14 cellular contexts compared by ENCODE assay signal in genomic region chr12:97681612-97682504, GRCh38.
DNase-seq lines count a peak whose midpoint lies in the region; ATAC-seq and TF ChIP-seq lines count a peak whose summit lies in the region.
"Had no signal": no experiment of that assay in that cellular context is flagged by ENCODE, and none has a peak within 500 bp of the region (broad histone marks: within the 10 kb centered on the region; RNA-seq: fewer than 3 reads in every experiment).

No MANE protein-coding gene starts in this region.

- DNase-seq in GM12864 (ENCODE audit: low read depth) (peak; percentile 36), posterior vena cava (ENCODE audit: low spot score) (no peak), ACHN (no peak), cortex of kidney (lab: John Stamatoyannopoulos, UW) (no peak), HCEC 1CT (no peak)
- DNase-seq: activated CD4-positive, alpha-beta memory T cell treated with anti-CD3 and anti-CD28 coated beads, Interleukin-2, amount 10 ng/mL, durations not matched to agents 7 days and 5 days; DMS 273 treated with DMSO at 0.1 percent for 48 hours; NCI-H524 treated with DMSO at 0.1 percent for 48 hours; pancreas had no signal

- H3K4me3 ChIP-seq in GM12864 (ENCODE audit: low read depth, low read length) = no peak overlapping the region
- H3K4me3 ChIP-seq: breast epithelium, gastroesophageal sphincter, pancreas had no signal

- TF ChIP-seq CTCF in GM12864 (IDR thresholded peaks at IDR 0.05; ENCODE audit: low read depth, low read length, missing control alignments) = no peak

- intact Hi-C loops in posterior vena cava (cut with DNase I) = no loop called here

- in situ Hi-C loops in ACHN (cut with HindIII; ENCODE audit: low pct_ligation_motif_present, low pct_unique_long_range_greater_than_20kb, low sequenced_read_pairs) = no loop called here

- ATAC-seq in GM18909 (IDR thresholded peaks at IDR 0.05; ENCODE audit: poor library complexity, unreplicated experiment) = peak; percentile 51
- ATAC-seq in HG02763 (IDR thresholded peaks at IDR 0.05; ENCODE audit: unreplicated experiment) = peak; percentile 87
- peak; percentile 97 for ATAC-seq in HG03565 (IDR thresholded peaks at IDR 0.05; ENCODE audit: unreplicated experiment)
- ATAC-seq: gastroesophageal sphincter had no signal
